Comparison of ENCODE assay signal across 8 cellular contexts in the genomic region with DNA sequence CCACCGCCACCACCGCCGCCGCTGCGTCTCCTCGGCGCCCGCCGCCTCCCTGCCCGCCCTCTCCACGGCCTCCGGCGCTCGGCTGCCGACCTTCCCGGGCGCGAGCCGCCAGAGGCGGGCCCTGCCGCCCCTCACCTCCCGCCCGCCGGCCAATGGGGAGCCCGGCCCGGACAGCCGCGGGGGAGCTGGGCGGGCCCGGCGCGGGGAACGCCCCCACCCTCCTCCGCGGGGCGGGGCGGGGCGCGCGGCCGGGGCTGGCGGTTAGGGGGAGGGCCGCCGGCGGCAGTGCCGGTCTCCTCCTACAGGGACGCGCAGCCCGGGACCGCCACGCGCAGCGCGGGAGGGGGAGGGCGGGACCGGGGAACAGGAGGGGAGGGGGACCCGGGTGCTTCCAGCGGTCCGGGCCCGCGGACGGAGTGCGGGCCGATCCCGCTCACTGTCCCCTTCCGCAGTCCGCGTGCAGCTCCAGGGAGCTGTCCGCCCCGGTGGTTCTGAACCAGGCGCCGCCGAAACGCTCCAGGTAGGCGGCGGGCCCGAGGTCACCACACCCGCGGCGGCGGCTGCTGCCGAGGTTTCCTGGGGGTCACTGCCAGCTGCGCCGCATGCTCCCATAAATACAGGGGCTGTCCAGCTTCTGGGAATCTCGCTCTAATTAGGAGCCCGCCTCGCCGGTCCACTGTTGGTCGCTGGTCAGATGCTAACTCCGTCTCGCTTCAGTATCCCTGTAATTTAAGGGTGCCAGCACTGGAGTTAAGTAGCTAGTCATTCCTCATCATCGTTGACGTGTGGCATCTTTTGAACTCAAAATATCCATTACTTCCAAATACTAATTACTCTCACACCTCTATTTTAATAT. TPM values are rescaled to one million over a fixed set of nuclear protein-coding genes. Genes with fewer than 3 reads are reported as not detected.
DNase-seq lines count a peak whose midpoint lies in the region; ATAC-seq and TF ChIP-seq lines count a peak whose summit lies in the region.

PGBD5 (minus strand) TSS at position 87 of the 856 bp plus-strand sequence. CDS start 404 bp downstream, outside the sequence.

- H3K27me3 ChIP-seq in lung (ENCODE audit: control insufficient read depth, insufficient read depth), result peaks cover 6% of the 10 kb centered on the region

- no peak within 1 kb of the TSS for H3K27ac ChIP-seq in lung (ENCODE audit: low read depth in 1 of 2, low read length in 1 of 2)

- 1 to 2% methylated on average over 41 to 93 of the region's 93 CpGs for WGBS in lung, 2 donors

- H3K9me3 ChIP-seq in lung (ENCODE audit: control insufficient read depth in 2 of 2, insufficient read depth in 1 of 2, low read length in 1 of 2), result no peaks in the 10 kb centered on the region

- TF ChIP-seq CTCF in AG10803 (conservative IDR thresholded peaks at IDR 0.05; ENCODE audit: low read length), result no peak
- no peak for TF ChIP-seq CTCF in lung (IDR thresholded peaks at IDR 0.05; ENCODE audit: control extremely low read depth, extremely low read depth)

- H3K4me1 ChIP-seq in lung (ENCODE audit: control insufficient read depth in 2 of 2, insufficient read depth in 2 of 2, low read length in 2 of 2), result peaks cover 5 to 6% of the 10 kb centered on the region in 2 donors

- DNase-seq in AG10803 (ENCODE audit: low read depth) (peak; percentile 47), NCI-H446 (lab: John Stamatoyannopoulos, UW) (peak; percentile 51 to 92), ecto neural progenitor cell (ENCODE audit: low spot score) (peak; percentile 91), lung (ENCODE audit: low spot score) (peak; percentile 68)
- DNase-seq in activated CD4-positive, alpha-beta T cell treated with anti-CD3 and anti-CD28 coated beads, Interleukin-2, amount 50 U/mL, for 1 hour, result peak; percentile 40
- peak; percentile 16 for DNase-seq in stimulated activated CD8-positive, alpha-beta memory T cell treated with anti-CD3 and anti-CD28 coated beads, Interleukin-12 subunit alpha, Interleukin-12 subunit beta, amount 100 ng/mL, for 24 hours (ENCODE audit: extremely low read depth)

- H3K4me3 ChIP-seq in AG10803 (ENCODE audit: low read length) (peak within 1 kb of the TSS; percentile 51), lung (peak within 1 kb of the TSS; percentile 43)

- H3K36me3 ChIP-seq in lung (ENCODE audit: control insufficient read depth in 2 of 2, insufficient read depth in 2 of 2, low read length in 2 of 2), result no peaks in the 10 kb centered on the region

- peak; percentile 86 for ATAC-seq in GM19035 (IDR thresholded peaks at IDR 0.05; ENCODE audit: unreplicated experiment)
- ATAC-seq in HG03196 (IDR thresholded peaks at IDR 0.05; ENCODE audit: unreplicated experiment), result peak; percentile 71
- ATAC-seq in lung (ENCODE audit: insufficient read depth, low FRiP score), result peak; percentile 95

RNA-seq across cellular contexts. Expression of gene PGBD5, which starts in this region (rescaled TPM):
- 1 to 10 TPM; 2.0 to 3.0 TPM for total RNA-seq in lung
- 1 to 10 TPM in 1 of 2 donors, under 1 TPM in 1; 0.54 to 1.5 TPM for polyA plus RNA-seq in lung

Comparison
In these comparisons a context has a peak if more than half of its experiments do, and no peak if none do; other contexts are left out.
1. DNase-seq: peak in every context shown above with its lines; median percentile 91 in ecto neural progenitor cell; 72 in NCI-H446; 68 in lung; 47 in AG10803; 40 in activated CD4-positive, alpha-beta T cell treated with anti-CD3 and anti-CD28 coated beads, Interleukin-2, amount 50 U/mL, for 1 hour; 16 in stimulated activated CD8-positive, alpha-beta memory T cell treated with anti-CD3 and anti-CD28 coated beads, Interleukin-12 subunit alpha, Interleukin-12 subunit beta, amount 100 ng/mL, for 24 hours.